In genomic region chr7:34596887-34597286, GRCh38 we compare ENCODE assay signal across 11 cellular contexts.
DNase-seq lines count a peak whose midpoint lies in the region; ATAC-seq and TF ChIP-seq lines count a peak whose summit lies in the region.
"Had no signal": no experiment of that assay in that cellular context is flagged by ENCODE, and none has a peak within 500 bp of the region (broad histone marks: within the 10 kb centered on the region; RNA-seq: fewer than 3 reads in every experiment).

No MANE protein-coding gene starts in this region.

- no peaks in the 10 kb centered on the region for H3K9me1 ChIP-seq in IMR-90 (ENCODE audit: insufficient read depth, low read length)

- no peak overlapping the region for H3K4ac ChIP-seq in IMR-90 (ENCODE audit: low read depth, low read length)

- H2BK20ac ChIP-seq in IMR-90 (ENCODE audit: low read depth, low read length) = no peak overlapping the region

- 0 out of 2 replicates have a peak, but pooled peaks have one; percentile 17 for TF ChIP-seq CTCF in IMR-90 (conservative IDR thresholded peaks at IDR 0.05; ENCODE audit: low read depth, low read length)
- peak; percentile 42; the same call in 1 of the 2 replicates for TF ChIP-seq CTCF in WTC11 (IDR thresholded peaks at IDR 0.05)
- TF ChIP-seq CTCF in nephron progenitor cell (IDR thresholded peaks at IDR 0.05) = peak; percentile 6

- H3K4me3 ChIP-seq in IMR-90 (ENCODE audit: insufficient read depth, low read depth, low read length) = no peak overlapping the region
- H3K4me3 ChIP-seq: BLaER1 treated with 17β-estradiol and CSF1 and Interleukin-3, amounts not matched to agents 10 nM and 100 nM had no signal

- no peak overlapping the region for H4K8ac ChIP-seq in IMR-90 (ENCODE audit: low read depth in 2 of 2, low read length in 2 of 2)

- H3K27ac Mint-ChIP-seq in WTC11 = no peak overlapping the region
- H3K27ac Mint-ChIP-seq in nephron progenitor cell = no peak overlapping the region
- H3K27ac Mint-ChIP-seq: activated B cell treated with CpG ODN at 0.5 μM for 24 hours had no signal

- no peaks in the 10 kb centered on the region for H3K27me3 ChIP-seq in IMR-90 (ENCODE audit: control insufficient read depth, insufficient read depth, low read length)
- H3K27me3 ChIP-seq: BLaER1 treated with 17β-estradiol and CSF1 and Interleukin-3, amounts not matched to agents 10 nM and 100 nM had no signal

- H3K79me1 ChIP-seq in IMR-90 (ENCODE audit: low read depth in 1 of 2, low read length in 2 of 2) = no peaks in the 10 kb centered on the region

- peak; percentile 9 for DNase-seq in NCI-H510A treated with DMSO at 0.1 percent for 48 hours (lab: John Stamatoyannopoulos, UW)
- DNase-seq in NCI-H510A (lab: John Stamatoyannopoulos, UW) = no peak
- DNase-seq in IMR-90 = no peak
- peak; percentile 15 for DNase-seq in WTC11 (ENCODE audit: low spot score)
- DNase-seq in nephron progenitor cell = no peak
- DNase-seq: activated B cell treated with CpG ODN at 0.5 μM for 24 hours, islet precursor cell had no signal

- TF ChIP-seq POLR2A in IMR-90 (IDR thresholded peaks at IDR 0.05; ENCODE audit: low read depth, low read length) = no peak

- no peak overlapping the region for H3K27ac ChIP-seq in IMR-90 (ENCODE audit: insufficient read depth, low read length)
- H3K27ac ChIP-seq: BLaER1 treated with 17β-estradiol and CSF1 and Interleukin-3, amounts not matched to agents 10 nM and 100 nM had no signal

- H3K4me2 ChIP-seq in IMR-90 (ENCODE audit: low read depth, low read length) = no peak overlapping the region
- H3K4me2 ChIP-seq: BLaER1 treated with 17β-estradiol and CSF1 and Interleukin-3, amounts not matched to agents 10 nM and 100 nM had no signal

- no peak overlapping the region for H3K56ac ChIP-seq in IMR-90 (ENCODE audit: extremely low read depth, insufficient read depth, low read length)

- H2BK120ac ChIP-seq in IMR-90 (ENCODE audit: low read depth, low read length) = no peak overlapping the region

- H4K91ac ChIP-seq in IMR-90 (ENCODE audit: insufficient read depth, low read depth, low read length) = no peak overlapping the region

- H3K4me3 Mint-ChIP-seq in WTC11 (no peak overlapping the region), nephron progenitor cell (no peak overlapping the region)
- H3K4me3 Mint-ChIP-seq: activated B cell treated with CpG ODN at 0.5 μM for 24 hours had no signal

- no peaks in the 10 kb centered on the region for H3K4me1 ChIP-seq in IMR-90 (ENCODE audit: control insufficient read depth, insufficient read depth, low read length)
- H3K4me1 ChIP-seq: BLaER1 treated with 17β-estradiol and CSF1 and Interleukin-3, amounts not matched to agents 10 nM and 100 nM had no signal

- in situ Hi-C loops in IMR-90 (cut with MboI; ENCODE audit: low sequenced_read_pairs) = no loop called here

- no peak overlapping the region for H2AFZ ChIP-seq in IMR-90 (replicated peaks; ENCODE audit: low read length, poor library complexity)

- no peak overlapping the region for H2BK15ac ChIP-seq in IMR-90 (ENCODE audit: low read depth, low read length)

- ATAC-seq in IMR-90 (ENCODE audit: low read depth) = no peak
- peak; percentile 73 for ATAC-seq in WTC11
- no peak for ATAC-seq in HG02970 (IDR thresholded peaks at IDR 0.05; ENCODE audit: low FRiP score, unreplicated experiment)
- no peak for ATAC-seq in HG02938 (IDR thresholded peaks at IDR 0.05; ENCODE audit: unreplicated experiment)
- no peak for ATAC-seq in GM21390 (IDR thresholded peaks at IDR 0.05; ENCODE audit: unreplicated experiment)

- peaks cover 14% of the 10 kb centered on the region for H3K9me3 Mint-ChIP-seq in WTC11
- H3K9me3 Mint-ChIP-seq in nephron progenitor cell = peaks cover 4% of the 10 kb centered on the region

- intact Hi-C loops in IMR-90 (cut with micrococcal nuclease) = no loop called here

- H4K5ac ChIP-seq in IMR-90 (ENCODE audit: low read depth, low read length) = no peak overlapping the region

- no peak overlapping the region for H2AK9ac ChIP-seq in IMR-90 (replicated peaks; ENCODE audit: low read depth, low read length, poor library complexity)

- H2BK5ac ChIP-seq in IMR-90 (ENCODE audit: low read depth, low read length, poor library complexity, severe bottlenecking) = no peak overlapping the region

- no peaks in the 10 kb centered on the region for H3K27me3 Mint-ChIP-seq in WTC11 (ENCODE audit: low read depth)
- no peaks in the 10 kb centered on the region for H3K27me3 Mint-ChIP-seq in nephron progenitor cell (ENCODE audit: low read depth, poor library complexity)
- H3K27me3 Mint-ChIP-seq: activated B cell treated with CpG ODN at 0.5 μM for 24 hours had no signal

- no peaks in the 10 kb centered on the region for H3K36me3 ChIP-seq in IMR-90 (ENCODE audit: control insufficient read depth, insufficient read depth, low read length)
- H3K36me3 ChIP-seq: BLaER1 treated with 17β-estradiol and CSF1 and Interleukin-3, amounts not matched to agents 10 nM and 100 nM had no signal

- TF ChIP-seq RAD21 in IMR-90 (IDR thresholded peaks at IDR 0.05; ENCODE audit: low read length) = peak; percentile 29; the same call in 1 of the 2 replicates

- peaks cover 28% of the 10 kb centered on the region for H3K4me1 Mint-ChIP-seq in WTC11
- H3K4me1 Mint-ChIP-seq in nephron progenitor cell = no peaks in the 10 kb centered on the region
- H3K4me1 Mint-ChIP-seq: activated B cell treated with CpG ODN at 0.5 μM for 24 hours had no signal

- H3K9me3 ChIP-seq in IMR-90 (ENCODE audit: control insufficient read depth, insufficient read depth, low read length) = 0 out of 2 replicates have a peak, but pooled peaks cover 1% of the 10 kb centered on the region
- H3K9me3 ChIP-seq: BLaER1 treated with 17β-estradiol and CSF1 and Interleukin-3, amounts not matched to agents 10 nM and 100 nM had no signal

- CTCF ChIA-PET in IMR-90 (lab: Yijun Ruan, JAX) (no interaction called here), WTC11 (lab: Charles Lee) (interaction anchor here (0.6 to 3.0 kb wide), 15 partner anchors 9 to 614 kb away, joined by 3 to 44 read pairs (median 4); no protein-coding TSS in a partner anchor)

- H3K23ac ChIP-seq in IMR-90 (ENCODE audit: low read depth, low read length) = no peak overlapping the region

- no CpG with 5 or more reads among the region's 2 CpGs for WGBS in IMR-90 (ENCODE audit: extremely low coverage in 2 of 2, insufficient read length in 1 of 2), 2 experiments

- H3K14ac ChIP-seq in IMR-90 (replicated peaks; ENCODE audit: low read depth, low read length) = no peak overlapping the region

- H3K18ac ChIP-seq in IMR-90 (ENCODE audit: low read depth, low read length) = no peak overlapping the region

- no peaks in the 10 kb centered on the region for H4K20me1 ChIP-seq in IMR-90 (ENCODE audit: insufficient read depth, low read length)
- H4K20me1 ChIP-seq: BLaER1 treated with 17β-estradiol and CSF1 and Interleukin-3, amounts not matched to agents 10 nM and 100 nM had no signal

- dilution Hi-C loops in IMR-90 (cut with HindIII; ENCODE audit: low sequenced_read_pairs, unreplicated experiment) = no loop called here

- H3K36me3 Mint-ChIP-seq in WTC11 (peaks cover 8% of the 10 kb centered on the region; the same call in 1 of the 2 replicates), nephron progenitor cell (ENCODE audit: low read depth) (no peaks in the 10 kb centered on the region)

- H2AK5ac ChIP-seq in IMR-90 (ENCODE audit: low read depth, low read length) = no peak overlapping the region

- no TSS peak for BruUV-seq in IMR-90 (replicated peaks; lab: Mats Ljungman, UMichigan)

- POLR2A ChIA-PET in IMR-90 (lab: Charles Lee; ENCODE audit: unreplicated experiment) (no interaction called here), WTC11 (lab: Charles Lee) (no interaction called here)

- no peak overlapping the region for H3K9ac ChIP-seq in IMR-90 (ENCODE audit: low read depth, low read length)
- H3K9ac ChIP-seq: BLaER1 treated with 17β-estradiol and CSF1 and Interleukin-3, amounts not matched to agents 10 nM and 100 nM had no signal

TF ChIP-seq in IMR-90, 13 proteins besides CTCF, POLR2A, EP300 and RAD21 (continues in another document):
- no peak for TF ChIP-seq USF2 (IDR thresholded peaks at IDR 0.05; ENCODE audit: low read depth, low read length)
- no peak for TF ChIP-seq MXI1 (IDR thresholded peaks at IDR 0.05; ENCODE audit: borderline replicate concordance, low read depth, low read length)
- TF ChIP-seq CHD1 (IDR thresholded peaks at IDR 0.05; ENCODE audit: low read depth, low read length) = no peak
- no peak for TF ChIP-seq BHLHE40 (IDR thresholded peaks at IDR 0.05; ENCODE audit: low read depth, low read length)
- no peak for TF ChIP-seq NFE2L2 (IDR thresholded peaks at IDR 0.05; ENCODE audit: low read depth, low read length)
- no peak for TF ChIP-seq SMC3 (IDR thresholded peaks at IDR 0.05; ENCODE audit: low read depth, low read length)
- no peak for TF ChIP-seq RFX5 (IDR thresholded peaks at IDR 0.05; ENCODE audit: low read depth, low read length)
- no peak for TF ChIP-seq FOS (IDR thresholded peaks at IDR 0.05; ENCODE audit: low read depth, low read length)

TF ChIP-seq in WTC11, 78 proteins besides CTCF, POLR2A, EP300 and RAD21 (continues in another document):
- TF ChIP-seq, protein P1, sequence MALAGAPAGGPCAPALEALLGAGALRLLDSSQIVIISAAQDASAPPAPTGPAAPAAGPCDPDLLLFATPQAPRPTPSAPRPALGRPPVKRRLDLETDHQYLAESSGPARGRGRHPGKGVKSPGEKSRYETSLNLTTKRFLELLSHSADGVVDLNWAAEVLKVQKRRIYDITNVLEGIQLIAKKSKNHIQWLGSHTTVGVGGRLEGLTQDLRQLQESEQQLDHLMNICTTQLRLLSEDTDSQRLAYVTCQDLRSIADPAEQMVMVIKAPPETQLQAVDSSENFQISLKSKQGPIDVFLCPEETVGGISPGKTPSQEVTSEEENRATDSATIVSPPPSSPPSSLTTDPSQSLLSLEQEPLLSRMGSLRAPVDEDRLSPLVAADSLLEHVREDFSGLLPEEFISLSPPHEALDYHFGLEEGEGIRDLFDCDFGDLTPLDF (CRISPR knock-in tag; IDR thresholded peaks at IDR 0.05) = no peak
- TF ChIP-seq, protein P2, sequence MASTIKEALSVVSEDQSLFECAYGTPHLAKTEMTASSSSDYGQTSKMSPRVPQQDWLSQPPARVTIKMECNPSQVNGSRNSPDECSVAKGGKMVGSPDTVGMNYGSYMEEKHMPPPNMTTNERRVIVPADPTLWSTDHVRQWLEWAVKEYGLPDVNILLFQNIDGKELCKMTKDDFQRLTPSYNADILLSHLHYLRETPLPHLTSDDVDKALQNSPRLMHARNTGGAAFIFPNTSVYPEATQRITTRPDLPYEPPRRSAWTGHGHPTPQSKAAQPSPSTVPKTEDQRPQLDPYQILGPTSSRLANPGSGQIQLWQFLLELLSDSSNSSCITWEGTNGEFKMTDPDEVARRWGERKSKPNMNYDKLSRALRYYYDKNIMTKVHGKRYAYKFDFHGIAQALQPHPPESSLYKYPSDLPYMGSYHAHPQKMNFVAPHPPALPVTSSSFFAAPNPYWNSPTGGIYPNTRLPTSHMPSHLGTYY (CRISPR knock-in tag; IDR thresholded peaks at IDR 0.05) = no peak
- TF ChIP-seq, protein P3, sequence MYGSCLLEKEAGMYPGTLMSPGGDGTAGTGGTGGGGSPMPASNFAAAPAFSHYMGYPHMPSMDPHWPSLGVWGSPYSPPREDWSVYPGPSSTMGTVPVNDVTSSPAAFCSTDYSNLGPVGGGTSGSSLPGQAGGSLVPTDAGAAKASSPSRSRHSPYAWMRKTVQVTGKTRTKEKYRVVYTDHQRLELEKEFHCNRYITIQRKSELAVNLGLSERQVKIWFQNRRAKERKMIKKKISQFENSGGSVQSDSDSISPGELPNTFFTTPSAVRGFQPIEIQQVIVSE (CRISPR knock-in tag; IDR thresholded peaks at IDR 0.05; ENCODE audit: borderline replicate concordance) = no peak

Comparison
In these comparisons a context has a peak if more than half of its experiments do, and no peak if none do; other contexts are left out.
1. DNase-seq: peak in NCI-H510A treated with DMSO at 0.1 percent for 48 hours (single experiment) and WTC11 (single experiment); none in NCI-H510A (single experiment), IMR-90 (single experiment) and nephron progenitor cell (single experiment).
2. Peak in every context shown above with its lines, with median percentiles within 50 percentile points of each other: CTCF ChIP-seq.